In the genomic region with DNA sequence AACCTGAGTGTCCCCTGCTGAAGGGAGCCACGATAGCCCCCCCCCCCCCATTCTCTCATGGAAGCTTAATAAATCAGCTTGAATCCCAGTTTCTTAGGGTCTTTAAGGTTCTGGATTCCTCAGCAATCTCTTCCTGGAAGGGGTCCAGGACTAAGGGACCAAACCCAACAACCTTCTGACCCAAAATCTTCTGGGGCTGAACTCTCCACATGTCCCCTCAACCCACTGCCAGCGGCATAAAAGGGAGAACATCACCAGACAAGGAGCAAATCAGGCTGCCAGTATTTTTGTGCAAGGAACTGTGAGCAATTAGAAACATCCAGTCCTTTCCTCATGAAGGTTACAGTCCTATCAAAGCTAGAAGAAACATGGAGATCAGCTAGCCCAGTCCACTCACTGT, we compare ENCODE assay signal across 33 cellular contexts. TPM values are rescaled to one million over a fixed set of nuclear protein-coding genes. Genes with fewer than 3 reads are reported as not detected.
"Had no signal": no experiment of that assay in that cellular context is flagged by ENCODE, and none has a peak within 500 bp of the region (broad histone marks: within the 10 kb centered on the region; RNA-seq: fewer than 3 reads in every experiment).

No MANE protein-coding gene starts in this region.

- H3K9ac ChIP-seq: SK-N-SH had no signal

- DNase-seq: Kasumi-1, KG1, MG63, NCI-H1048, NCI-H1092 treated with DMSO at 0.1 percent for 48 hours, NCI-H1105 treated with DMSO at 0.1 percent for 48 hours, NCI-H1417, NCI-H1436, NCI-H146, NCI-H1694, NCI-H187, NCI-H1930, NCI-H2029 treated with DMSO at 0.1 percent for 48 hours, NCI-H2081 treated with DMSO at 0.1 percent for 48 hours, NCI-H2107, NCI-H2171, NCI-H226, NCI-H446 treated with DMSO at 0.1 percent for 48 hours, NCI-H510A, NCI-H526, NCI-H69, NCI-H748 treated with DMSO at 0.1 percent for 48 hours, NCI-H82, OCI-M1, PC-3, Peyer's patch, Right ventricle myocardium superior, RPMI8226, SHP77 treated with DMSO at 0.1 percent for 48 hours, SK-N-SH had no signal

- H3K27me3 ChIP-seq: Peyer's patch, SJSA1 had no signal

- H3K27ac ChIP-seq: Peyer's patch, SJSA1 had no signal

- H3K36me3 ChIP-seq: MG63, Peyer's patch, SJSA1 had no signal

- H3K4me1 ChIP-seq: Peyer's patch, SJSA1 had no signal

- H3K9me3 ChIP-seq: MG63, Peyer's patch, SJSA1, SK-N-SH had no signal

- ATAC-seq: K562, PC-3 had no signal

- H3K4me2 ChIP-seq: SK-N-SH had no signal

- H3K4me3 ChIP-seq: K562, MG63, Peyer's patch, SJSA1 had no signal

RNA-seq across cellular contexts. Expression of a gene that starts 12.7 kb away (rescaled TPM):
- total RNA-seq: K562, M059J, PC-3, Peyer's patch, Right ventricle myocardium superior, SJSA1 had no signal

RNA-seq across cellular contexts. Expression of a gene that starts 29.4 kb away (rescaled TPM):
- total RNA-seq: M059J, PC-3, Peyer's patch, Right ventricle myocardium superior, SJSA1 had no signal

RNA-seq across cellular contexts. Expression of a gene that starts 43.6 kb away (rescaled TPM):
- total RNA-seq: K562, M059J, PC-3, Peyer's patch, Right ventricle myocardium superior, SJSA1 had no signal
